27 cellular contexts compared by ENCODE assay signal in genomic region chr2:96949701-96950350, GRCh38. TPM values are rescaled to one million over a fixed set of nuclear protein-coding genes. Genes with fewer than 3 reads are reported as not detected.
DNase-seq lines count a peak whose midpoint lies in the region; TF ChIP-seq lines count a peak whose summit lies in the region.
"Had no signal": no experiment of that assay in that cellular context is flagged by ENCODE, and none has a peak within 500 bp of the region (broad histone marks: within the 10 kb centered on the region; RNA-seq: fewer than 3 reads in every experiment).

No MANE protein-coding gene starts in this region.

- H3K4me2 ChIP-seq in BLaER1, result peak overlapping the region; percentile 19; the same call in 1 of the 2 replicates
- H3K4me2 ChIP-seq: A549 had no signal

- intact Hi-C loops in stomach (cut with DNase I; ENCODE audit: low total_unique reads), result no loop called here

- no peaks in the 10 kb centered on the region for H3K4me1 Mint-ChIP-seq in chondrocyte (ENCODE audit: low read depth)
- H3K4me1 Mint-ChIP-seq in activated CD4-positive, alpha-beta memory T cell treated with anti-CD3 and anti-CD28 coated beads, Interleukin-2, amount 10 ng/mL, durations not matched to agents 7 days and 5 days, result peaks cover 28% of the 10 kb centered on the region

- no peak overlapping the region for H3K27ac Mint-ChIP-seq in chondrocyte (ENCODE audit: unreplicated experiment)
- H3K27ac Mint-ChIP-seq in activated CD4-positive, alpha-beta memory T cell treated with anti-CD3 and anti-CD28 coated beads, Interleukin-2, amount 10 ng/mL, durations not matched to agents 7 days and 5 days, result no peak overlapping the region
- H3K27ac Mint-ChIP-seq: activated naive CD4-positive, alpha-beta T cell treated with anti-CD3 and anti-CD28 coated beads for 36 hours; natural killer cell treated with Interleukin-12 subunit alpha and Interleukin-12 subunit beta and Interleukin-15 and Interleukin-18, amount 100 ng/mL, for 72 hours; T-helper 1 cell treated with Interleukin-12 subunit alpha and Interleukin-12 subunit beta and Interleukin-4 antibody, amounts not matched to agents 30 μg/mL and 1 μg/mL, for 36 hours had no signal

- H3K9me3 Mint-ChIP-seq in chondrocyte (ENCODE audit: low read depth), result no peaks in the 10 kb centered on the region
- no peaks in the 10 kb centered on the region for H3K9me3 Mint-ChIP-seq in activated CD4-positive, alpha-beta memory T cell treated with anti-CD3 and anti-CD28 coated beads, Interleukin-2, amount 10 ng/mL, durations not matched to agents 7 days and 5 days
- H3K9me3 Mint-ChIP-seq: activated naive CD4-positive, alpha-beta T cell treated with anti-CD3 and anti-CD28 coated beads for 36 hours; natural killer cell treated with Interleukin-12 subunit alpha and Interleukin-12 subunit beta and Interleukin-15 and Interleukin-18, amount 100 ng/mL, for 72 hours; T-helper 1 cell treated with Interleukin-12 subunit alpha and Interleukin-12 subunit beta and Interleukin-4 antibody, amounts not matched to agents 30 μg/mL and 1 μg/mL, for 36 hours had no signal

- no peaks in the 10 kb centered on the region for H3K9me3 ChIP-seq in BLaER1
- no peaks in the 10 kb centered on the region for H3K9me3 ChIP-seq in stomach
- H3K9me3 ChIP-seq: A549, BE2C, Caco-2 had no signal

- H3K9ac ChIP-seq in BLaER1 (peak overlapping the region; percentile 45), rectal smooth muscle tissue (ENCODE audit: low read length) (no peak overlapping the region)
- H3K9ac ChIP-seq: parathyroid adenoma had no signal

- no peak overlapping the region for H3K4me3 Mint-ChIP-seq in chondrocyte (ENCODE audit: unreplicated experiment)
- H3K4me3 Mint-ChIP-seq in activated CD4-positive, alpha-beta memory T cell treated with anti-CD3 and anti-CD28 coated beads, Interleukin-2, amount 10 ng/mL, durations not matched to agents 7 days and 5 days, result no peak overlapping the region
- H3K4me3 Mint-ChIP-seq: activated naive CD4-positive, alpha-beta T cell treated with anti-CD3 and anti-CD28 coated beads for 36 hours; natural killer cell treated with Interleukin-12 subunit alpha and Interleukin-12 subunit beta and Interleukin-15 and Interleukin-18, amount 100 ng/mL, for 72 hours; T-helper 1 cell treated with Interleukin-12 subunit alpha and Interleukin-12 subunit beta and Interleukin-4 antibody, amounts not matched to agents 30 μg/mL and 1 μg/mL, for 36 hours had no signal

- CTCF ChIA-PET in activated CD4-positive, alpha-beta memory T cell treated with anti-CD3 and anti-CD28 coated beads, Interleukin-2, amount 10 ng/mL, durations not matched to agents 7 days and 5 days (lab: Charles Lee), result interaction anchor here (0.7 to 9.4 kb wide), 13 partner anchors 10 to 162 kb away, joined by 3 to 176 read pairs (median 5); partner anchors contain the start of gene ANKRD39
- CTCF ChIA-PET in HEK293T (lab: Yijun Ruan, JAX), result interaction anchor here (0.6 to 3.4 kb wide), 8 partner anchors 8 to 368 kb away, joined by 3 to 35 read pairs (median 4); partner anchors contain the start of gene ANKRD39

- H3K4me3 ChIP-seq in BLaER1 (no peak overlapping the region), rectal smooth muscle tissue (ENCODE audit: low read length) (no peak overlapping the region), stomach (no peak overlapping the region)
- H3K4me3 ChIP-seq: A549, GM12878, SK-N-MC had no signal

- WGBS in stomach, 5 donors, result 86 to 92% (median 89%) methylated on average over 5 to 17 of the region's 17 CpGs

- no peaks in the 10 kb centered on the region for H3K27me3 ChIP-seq in BLaER1
- no peaks in the 10 kb centered on the region for H3K27me3 ChIP-seq in rectal smooth muscle tissue (ENCODE audit: control insufficient read depth, insufficient read depth, low read length)
- H3K27me3 ChIP-seq in stomach, result no peaks in the 10 kb centered on the region
- H3K27me3 ChIP-seq: BE2C had no signal

- H3K36me3 Mint-ChIP-seq in chondrocyte (ENCODE audit: low read depth), result no peaks in the 10 kb centered on the region
- no peaks in the 10 kb centered on the region for H3K36me3 Mint-ChIP-seq in activated CD4-positive, alpha-beta memory T cell treated with anti-CD3 and anti-CD28 coated beads, Interleukin-2, amount 10 ng/mL, durations not matched to agents 7 days and 5 days (ENCODE audit: low read depth)
- H3K36me3 Mint-ChIP-seq: natural killer cell treated with Interleukin-12 subunit alpha and Interleukin-12 subunit beta and Interleukin-15 and Interleukin-18, amount 100 ng/mL, for 72 hours had no signal

- H4K20me1 ChIP-seq in BLaER1, result no peaks in the 10 kb centered on the region

- TF ChIP-seq CTCF in chondrocyte (IDR thresholded peaks at IDR 0.05) (no peak), stomach (IDR thresholded peaks at IDR 0.05) (no peak)

- TF ChIP-seq EP300 in stomach (IDR thresholded peaks at IDR 0.05), result no peak

- H3K4me1 ChIP-seq in BLaER1, result peaks cover 77% of the 10 kb centered on the region
- peaks cover 49% of the 10 kb centered on the region for H3K4me1 ChIP-seq in rectal smooth muscle tissue (ENCODE audit: control insufficient read depth, insufficient read depth, low read length)
- H3K4me1 ChIP-seq in stomach, result peaks cover 35 to 55% (median 48%) of the 10 kb centered on the region in 4 donors
- H3K4me1 ChIP-seq: A549, BE2C, Caco-2, parathyroid adenoma had no signal

- no peaks in the 10 kb centered on the region for H3K36me3 ChIP-seq in BLaER1
- no peaks in the 10 kb centered on the region for H3K36me3 ChIP-seq in rectal smooth muscle tissue (ENCODE audit: control insufficient read depth, insufficient read depth, low read length)
- no peaks in the 10 kb centered on the region for H3K36me3 ChIP-seq in stomach
- H3K36me3 ChIP-seq: BE2C had no signal

- H3K27me3 Mint-ChIP-seq in chondrocyte (ENCODE audit: low read depth), result peaks cover 10% of the 10 kb centered on the region
- H3K27me3 Mint-ChIP-seq in activated CD4-positive, alpha-beta memory T cell treated with anti-CD3 and anti-CD28 coated beads, Interleukin-2, amount 10 ng/mL, durations not matched to agents 7 days and 5 days, result peaks cover 10% of the 10 kb centered on the region
- H3K27me3 Mint-ChIP-seq: natural killer cell treated with Interleukin-12 subunit alpha and Interleukin-12 subunit beta and Interleukin-15 and Interleukin-18, amount 100 ng/mL, for 72 hours had no signal

- H3K27ac ChIP-seq in BLaER1 (no peak overlapping the region), rectal smooth muscle tissue (ENCODE audit: low read depth, low read length) (peak overlapping the region; percentile 57), stomach (no peak overlapping the region)
- H3K27ac ChIP-seq: A549, parathyroid adenoma, SK-N-MC had no signal

- TF ChIP-seq POLR2A in stomach (IDR thresholded peaks at IDR 0.05), result no peak

- POLR2A ChIA-PET in activated CD4-positive, alpha-beta memory T cell treated with anti-CD3 and anti-CD28 coated beads, Interleukin-2, amount 10 ng/mL, durations not matched to agents 7 days and 5 days (lab: Charles Lee), result interaction anchor here (6.3 kb wide), 1 partner anchor 91 kb away, joined by 62 read pairs; the partner anchor contains the start of gene ANKRD39
- POLR2A ChIA-PET in HEK293T (lab: Yijun Ruan, JAX), result interaction anchor here (1.3 to 2.9 kb wide), 3 partner anchors 81 to 163 kb away, joined by 4 to 26 read pairs (median 5); partner anchors contain the start of genes ANKRD36 and ANKRD39

- DNase-seq in chondrocyte (ENCODE audit: low spot score) (peak; percentile 66), medulla oblongata (ENCODE audit: extremely low spot score) (peak; percentile 91), NCI-H526 treated with DMSO at 0.1 percent for 48 hours (lab: John Stamatoyannopoulos, UW) (no peak), HEK293T (ENCODE audit: extremely low spot score) (no peak), stomach (no peak)
- DNase-seq in activated CD4-positive, alpha-beta memory T cell treated with anti-CD3 and anti-CD28 coated beads, Interleukin-2, amount 10 ng/mL, durations not matched to agents 7 days and 5 days, result no peak
- DNase-seq: activated CD4-positive, alpha-beta T cell treated with anti-CD3 and anti-CD28 coated beads for 4 hours; activated naive CD4-positive, alpha-beta T cell treated with anti-CD3 and anti-CD28 coated beads for 36 hours; activated T-cell treated with anti-CD3 and anti-CD28 coated beads, Interleukin-2, amount 50 U/mL, for 48 hours; BE2C; Caco-2; Kasumi-1; MV-4-11; NCI-H1694; NCI-H2171 treated with DMSO at 0.1 percent for 48 hours; NCI-H524 treated with DMSO at 0.1 percent for 48 hours; stimulated activated CD8-positive, alpha-beta memory T cell treated with anti-CD3 and anti-CD28 coated beads, Interleukin-4, amount 100 ng/mL, for 48 hours had no signal

TF ChIP-seq in HEK293T, 16 proteins besides CTCF, POLR2A, EP300 and RAD21:
- TF ChIP-seq SUZ12 (IDR thresholded peaks at IDR 0.05), result no peak
- no peak for TF ChIP-seq BHLHE40 (IDR thresholded peaks at IDR 0.05; ENCODE audit: borderline replicate concordance)
- no peak for TF ChIP-seq FOXK2 (IDR thresholded peaks at IDR 0.05)
- TF ChIP-seq ARNT (IDR thresholded peaks at IDR 0.05), result no peak
- no peak for TF ChIP-seq FOXA1 (IDR thresholded peaks at IDR 0.05)
- no peak for TF ChIP-seq FOXM1 (IDR thresholded peaks at IDR 0.05; ENCODE audit: borderline replicate concordance)
- TF ChIP-seq LEF1 (IDR thresholded peaks at IDR 0.05; ENCODE audit: borderline replicate concordance), result no peak
- no peak for TF ChIP-seq HDGF (IDR thresholded peaks at IDR 0.05; ENCODE audit: borderline replicate concordance)
- TF ChIP-seq CTBP1 (IDR thresholded peaks at IDR 0.05; ENCODE audit: borderline replicate concordance), result no peak
- TF ChIP-seq TARDBP (IDR thresholded peaks at IDR 0.05), result no peak
- TF ChIP-seq ELF4 (IDR thresholded peaks at IDR 0.05), result no peak
- no peak for TF ChIP-seq L3MBTL2 (conservative IDR thresholded peaks at IDR 0.05)
- TF ChIP-seq PKNOX1 (IDR thresholded peaks at IDR 0.05), result no peak
- no peak for TF ChIP-seq SP1 (IDR thresholded peaks at IDR 0.05)
- TF ChIP-seq ZNF384 (IDR thresholded peaks at IDR 0.05), result no peak
- TF ChIP-seq NFRKB (IDR thresholded peaks at IDR 0.05), result no peak

RNA-seq across cellular contexts. Expression of gene FAM178B, which starts 36.6 kb away (rescaled TPM):
- total RNA-seq in chondrocyte (0.47 TPM in 1 of 3 replicates, not detected in the others), stomach (not detected)
- under 1 TPM; 0.48 to 0.65 TPM for total RNA-seq in activated CD4-positive, alpha-beta memory T cell treated with anti-CD3 and anti-CD28 coated beads, Interleukin-2, amount 10 ng/mL, durations not matched to agents 7 days and 5 days
- under 1 TPM in 1 of 3 donors, not detected in 2; 0.65 TPM for polyA plus RNA-seq in stomach
- total RNA-seq: Caco-2; endothelial cell of umbilical vein; GM12878; natural killer cell treated with Interleukin-12 subunit alpha and Interleukin-12 subunit beta and Interleukin-15 and Interleukin-18, amount 100 ng/mL, for 72 hours; urinary bladder had no signal
- polyA plus RNA-seq: endothelial cell of umbilical vein had no signal

Comparison
In these comparisons a context has a peak if more than half of its experiments do, and no peak if none do; other contexts are left out.
1. DNase-seq: peak in chondrocyte (single experiment) and medulla oblongata (single experiment); none in activated CD4-positive, alpha-beta memory T cell treated with anti-CD3 and anti-CD28 coated beads, Interleukin-2, amount 10 ng/mL, durations not matched to agents 7 days and 5 days (single experiment), NCI-H526 treated with DMSO at 0.1 percent for 48 hours (single experiment), HEK293T (single experiment) and stomach (single experiment).